In genomic region chr4:67700874-67701850, GRCh38 we compare ENCODE assay signal across 1 cellular context.
A peak's percentile ranks its signal among the peaks of the same experiment; 100 is the strongest.
TF ChIP-seq lines count a peak whose summit lies in the region.

TSS of gene UBA6 (minus strand) at chr4:67701155. CDS start at chr4:67701119, 36 bp downstream.

TF ChIP-seq in SK-N-SH, 30 proteins besides CTCF, POLR2A, EP300 and RAD21 (continued from another document):
- no peak for TF ChIP-seq ZBTB33 (IDR thresholded peaks at IDR 0.05; ENCODE audit: borderline replicate concordance, low read depth)
- peak; percentile 13; the same call in 1 of the 2 replicates for TF ChIP-seq PBX3 (IDR thresholded peaks at IDR 0.05)
- TF ChIP-seq RFX5 (IDR thresholded peaks at IDR 0.05; ENCODE audit: low read length): no peak
- TF ChIP-seq FOSL2 (IDR thresholded peaks at IDR 0.05; ENCODE audit: borderline replicate concordance, low read depth): no peak
- no peak for TF ChIP-seq GATA2 (CRISPR knock-in tag; IDR thresholded peaks at IDR 0.05)
- peak; percentile 82 for TF ChIP-seq GABPA (IDR thresholded peaks at IDR 0.05; ENCODE audit: low read depth)
- TF ChIP-seq MAX (IDR thresholded peaks at IDR 0.05; ENCODE audit: low read depth): peak; percentile 95
- no peak for TF ChIP-seq FOXM1 (IDR thresholded peaks at IDR 0.05; ENCODE audit: low read depth)
- TF ChIP-seq TCF12 (IDR thresholded peaks at IDR 0.05): peak; percentile 41; the same call in 1 of the 2 replicates
